ENCODE assay signal across 1 cellular context in the genomic region with DNA sequence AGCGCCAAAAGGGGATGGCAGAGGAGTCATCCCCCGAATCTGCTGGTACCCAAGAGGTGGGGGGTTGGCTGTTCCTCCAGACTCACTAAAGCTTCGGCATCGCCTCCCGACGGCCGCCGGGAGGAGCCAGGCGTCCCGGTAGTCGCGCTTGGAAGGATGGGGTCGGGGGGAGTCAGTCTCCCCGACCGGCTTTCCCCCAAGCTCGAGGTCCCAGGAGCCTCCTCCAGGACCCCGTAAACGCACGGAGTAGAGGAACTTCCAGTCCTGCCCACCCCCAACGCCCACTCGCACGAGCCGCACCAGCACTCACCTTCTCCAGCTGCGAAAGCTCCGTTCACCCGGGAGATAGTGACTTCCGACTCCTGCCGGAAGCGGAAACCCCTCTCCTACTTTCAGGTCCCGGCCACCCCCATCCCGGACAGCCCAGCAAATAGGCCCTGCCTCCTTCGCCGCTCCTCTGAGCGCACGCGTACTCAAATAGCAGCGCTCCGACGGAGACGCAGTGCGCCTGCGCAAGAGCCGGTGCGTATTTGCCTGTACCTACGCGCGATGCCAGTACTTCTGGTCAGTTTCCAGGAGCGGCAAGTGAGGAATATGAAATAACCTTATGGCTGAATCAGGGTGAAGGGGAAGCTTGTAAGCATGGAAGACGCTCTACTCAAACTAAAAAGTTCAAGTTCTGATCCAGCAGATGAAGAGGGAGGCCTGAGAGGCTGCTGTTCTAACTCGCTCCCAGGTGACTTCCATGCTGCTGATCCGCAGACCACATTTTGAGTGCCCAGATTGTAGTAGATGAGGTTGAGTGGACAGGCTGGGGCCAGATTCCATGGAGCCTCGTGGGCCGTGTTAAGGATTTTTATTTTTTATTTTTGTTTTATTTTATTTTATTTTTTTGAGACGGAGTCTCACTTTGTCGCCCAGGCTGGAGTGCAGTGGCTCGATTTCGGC.
TF ChIP-seq lines count a peak whose summit lies in the region.

A gene (minus strand): TSS at position 350 of the 948 bp plus-strand sequence. CDS start 4,883 bp downstream, outside the sequence.

TF ChIP-seq in HEK293, 187 proteins besides CTCF, POLR2A, EP300 and RAD21 (continued from another document and continues in another):
- TF ChIP-seq ZNF341 (tag by site-specific recombination; IDR thresholded peaks at IDR 0.05; ENCODE audit: low read depth) (peak; percentile 98), TRIM28 (IDR thresholded peaks at IDR 0.05; ENCODE audit: borderline replicate concordance, low read length) (no peak), ZNF677 (tag by site-specific recombination; IDR thresholded peaks at IDR 0.05) (no peak), ZNF350 (tag by site-specific recombination; IDR thresholded peaks at IDR 0.05) (no peak), YY2 (tag by site-specific recombination; IDR thresholded peaks at IDR 0.05) (no peak), ZNF214 (tag by site-specific recombination; IDR thresholded peaks at IDR 0.05; ENCODE audit: borderline replicate concordance) (no peak), ZNF510 (tag by site-specific recombination; IDR thresholded peaks at IDR 0.05; ENCODE audit: insufficient replicate concordance) (no peak), RBAK (tag by site-specific recombination; IDR thresholded peaks at IDR 0.05) (no peak), ZSCAN23 (tag by site-specific recombination; IDR thresholded peaks at IDR 0.05) (no peak), ZNF266 (tag by site-specific recombination; IDR thresholded peaks at IDR 0.05; ENCODE audit: low read depth) (no peak), WT1 (tag by site-specific recombination; IDR thresholded peaks at IDR 0.05) (no peak), ZNF140 (tag by site-specific recombination; IDR thresholded peaks at IDR 0.05) (no peak), ZNF112 (tag by site-specific recombination; IDR thresholded peaks at IDR 0.05) (no peak), SCRT1 (tag by site-specific recombination; IDR thresholded peaks at IDR 0.05; ENCODE audit: borderline replicate concordance) (no peak), GLIS1 (tag by site-specific recombination; IDR thresholded peaks at IDR 0.05) (0 out of 2 replicates have a peak, but pooled peaks have one; percentile 7), ZBTB8A (tag by site-specific recombination; IDR thresholded peaks at IDR 0.05) (no peak), ZNF48 (tag by site-specific recombination; IDR thresholded peaks at IDR 0.05) (no peak), MYNN (tag by site-specific recombination; IDR thresholded peaks at IDR 0.05; ENCODE audit: borderline replicate concordance) (no peak), ZNF558 (tag by site-specific recombination; IDR thresholded peaks at IDR 0.05) (no peak), ZBTB17 (tag by site-specific recombination; IDR thresholded peaks at IDR 0.05) (no peak; the same call in 1 of the 2 replicates), ZNF239 (tag by site-specific recombination; IDR thresholded peaks at IDR 0.05) (no peak), KLF7 (tag by site-specific recombination; IDR thresholded peaks at IDR 0.05; ENCODE audit: borderline replicate concordance) (no peak), ZNF701 (tag by site-specific recombination; IDR thresholded peaks at IDR 0.05) (no peak), GFI1B (tag by site-specific recombination; IDR thresholded peaks at IDR 0.05) (no peak), ZNF274 (IDR thresholded peaks at IDR 0.05; ENCODE audit: low read length) (no peak), ZNF274 (tag by site-specific recombination; IDR thresholded peaks at IDR 0.05; ENCODE audit: borderline replicate concordance) (no peak), ZFHX2 (tag by site-specific recombination; conservative IDR thresholded peaks at IDR 0.05) (peak; percentile 91), ZBTB1 (tag by site-specific recombination; IDR thresholded peaks at IDR 0.05) (no peak), ZSCAN30 (tag by site-specific recombination; IDR thresholded peaks at IDR 0.05) (no peak), ZNF501 (tag by site-specific recombination; IDR thresholded peaks at IDR 0.05) (no peak), ZNF549 (tag by site-specific recombination; IDR thresholded peaks at IDR 0.05) (no peak), ZNF302 (tag by site-specific recombination; IDR thresholded peaks at IDR 0.05; ENCODE audit: low read depth) (no peak), REPIN1 (tag by site-specific recombination; IDR thresholded peaks at IDR 0.05; ENCODE audit: low read depth) (no peak)
- TF ChIP-seq, protein P1, sequence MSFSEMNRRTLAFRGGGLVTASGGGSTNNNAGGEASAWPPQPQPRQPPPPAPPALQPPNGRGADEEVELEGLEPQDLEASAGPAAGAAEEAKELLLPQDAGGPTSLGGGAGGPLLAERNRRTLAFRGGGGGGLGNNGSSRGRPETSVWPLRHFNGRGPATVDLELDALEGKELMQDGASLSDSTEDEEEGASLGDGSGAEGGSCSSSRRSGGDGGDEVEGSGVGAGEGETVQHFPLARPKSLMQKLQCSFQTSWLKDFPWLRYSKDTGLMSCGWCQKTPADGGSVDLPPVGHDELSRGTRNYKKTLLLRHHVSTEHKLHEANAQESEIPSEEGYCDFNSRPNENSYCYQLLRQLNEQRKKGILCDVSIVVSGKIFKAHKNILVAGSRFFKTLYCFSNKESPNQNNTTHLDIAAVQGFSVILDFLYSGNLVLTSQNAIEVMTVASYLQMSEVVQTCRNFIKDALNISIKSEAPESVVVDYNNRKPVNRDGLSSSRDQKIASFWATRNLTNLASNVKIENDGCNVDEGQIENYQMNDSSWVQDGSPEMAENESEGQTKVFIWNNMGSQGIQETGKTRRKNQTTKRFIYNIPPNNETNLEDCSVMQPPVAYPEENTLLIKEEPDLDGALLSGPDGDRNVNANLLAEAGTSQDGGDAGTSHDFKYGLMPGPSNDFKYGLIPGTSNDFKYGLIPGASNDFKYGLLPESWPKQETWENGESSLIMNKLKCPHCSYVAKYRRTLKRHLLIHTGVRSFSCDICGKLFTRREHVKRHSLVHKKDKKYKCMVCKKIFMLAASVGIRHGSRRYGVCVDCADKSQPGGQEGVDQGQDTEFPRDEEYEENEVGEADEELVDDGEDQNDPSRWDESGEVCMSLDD (tag by site-specific recombination; IDR thresholded peaks at IDR 0.05): no peak
- TF ChIP-seq, protein P2, sequence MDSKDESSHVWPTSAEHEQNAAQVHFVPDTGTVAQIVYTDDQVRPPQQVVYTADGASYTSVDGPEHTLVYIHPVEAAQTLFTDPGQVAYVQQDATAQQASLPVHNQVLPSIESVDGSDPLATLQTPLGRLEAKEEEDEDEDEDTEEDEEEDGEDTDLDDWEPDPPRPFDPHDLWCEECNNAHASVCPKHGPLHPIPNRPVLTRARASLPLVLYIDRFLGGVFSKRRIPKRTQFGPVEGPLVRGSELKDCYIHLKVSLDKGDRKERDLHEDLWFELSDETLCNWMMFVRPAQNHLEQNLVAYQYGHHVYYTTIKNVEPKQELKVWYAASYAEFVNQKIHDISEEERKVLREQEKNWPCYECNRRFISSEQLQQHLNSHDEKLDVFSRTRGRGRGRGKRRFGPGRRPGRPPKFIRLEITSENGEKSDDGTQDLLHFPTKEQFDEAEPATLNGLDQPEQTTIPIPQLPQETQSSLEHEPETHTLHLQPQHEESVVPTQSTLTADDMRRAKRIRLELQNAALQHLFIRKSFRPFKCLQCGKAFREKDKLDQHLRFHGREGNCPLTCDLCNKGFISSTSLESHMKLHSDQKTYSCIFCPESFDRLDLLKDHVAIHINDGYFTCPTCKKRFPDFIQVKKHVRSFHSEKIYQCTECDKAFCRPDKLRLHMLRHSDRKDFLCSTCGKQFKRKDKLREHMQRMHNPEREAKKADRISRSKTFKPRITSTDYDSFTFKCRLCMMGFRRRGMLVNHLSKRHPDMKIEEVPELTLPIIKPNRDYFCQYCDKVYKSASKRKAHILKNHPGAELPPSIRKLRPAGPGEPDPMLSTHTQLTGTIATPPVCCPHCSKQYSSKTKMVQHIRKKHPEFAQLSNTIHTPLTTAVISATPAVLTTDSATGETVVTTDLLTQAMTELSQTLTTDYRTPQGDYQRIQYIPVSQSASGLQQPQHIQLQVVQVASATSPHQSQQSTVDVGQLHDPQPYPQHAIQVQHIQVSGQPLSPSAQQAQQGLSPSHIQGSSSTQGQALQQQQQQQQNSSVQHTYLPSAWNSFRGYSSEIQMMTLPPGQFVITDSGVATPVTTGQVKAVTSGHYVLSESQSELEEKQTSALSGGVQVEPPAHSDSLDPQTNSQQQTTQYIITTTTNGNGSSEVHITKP (tag by site-specific recombination; IDR thresholded peaks at IDR 0.05): peak; percentile 79
- TF ChIP-seq, protein P3, sequence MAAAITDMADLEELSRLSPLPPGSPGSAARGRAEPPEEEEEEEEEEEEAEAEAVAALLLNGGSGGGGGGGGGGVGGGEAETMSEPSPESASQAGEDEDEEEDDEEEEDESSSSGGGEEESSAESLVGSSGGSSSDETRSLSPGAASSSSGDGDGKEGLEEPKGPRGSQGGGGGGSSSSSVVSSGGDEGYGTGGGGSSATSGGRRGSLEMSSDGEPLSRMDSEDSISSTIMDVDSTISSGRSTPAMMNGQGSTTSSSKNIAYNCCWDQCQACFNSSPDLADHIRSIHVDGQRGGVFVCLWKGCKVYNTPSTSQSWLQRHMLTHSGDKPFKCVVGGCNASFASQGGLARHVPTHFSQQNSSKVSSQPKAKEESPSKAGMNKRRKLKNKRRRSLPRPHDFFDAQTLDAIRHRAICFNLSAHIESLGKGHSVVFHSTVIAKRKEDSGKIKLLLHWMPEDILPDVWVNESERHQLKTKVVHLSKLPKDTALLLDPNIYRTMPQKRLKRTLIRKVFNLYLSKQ (tag by site-specific recombination; IDR thresholded peaks at IDR 0.05; ENCODE audit: borderline replicate concordance): no peak
- TF ChIP-seq, protein P4, sequence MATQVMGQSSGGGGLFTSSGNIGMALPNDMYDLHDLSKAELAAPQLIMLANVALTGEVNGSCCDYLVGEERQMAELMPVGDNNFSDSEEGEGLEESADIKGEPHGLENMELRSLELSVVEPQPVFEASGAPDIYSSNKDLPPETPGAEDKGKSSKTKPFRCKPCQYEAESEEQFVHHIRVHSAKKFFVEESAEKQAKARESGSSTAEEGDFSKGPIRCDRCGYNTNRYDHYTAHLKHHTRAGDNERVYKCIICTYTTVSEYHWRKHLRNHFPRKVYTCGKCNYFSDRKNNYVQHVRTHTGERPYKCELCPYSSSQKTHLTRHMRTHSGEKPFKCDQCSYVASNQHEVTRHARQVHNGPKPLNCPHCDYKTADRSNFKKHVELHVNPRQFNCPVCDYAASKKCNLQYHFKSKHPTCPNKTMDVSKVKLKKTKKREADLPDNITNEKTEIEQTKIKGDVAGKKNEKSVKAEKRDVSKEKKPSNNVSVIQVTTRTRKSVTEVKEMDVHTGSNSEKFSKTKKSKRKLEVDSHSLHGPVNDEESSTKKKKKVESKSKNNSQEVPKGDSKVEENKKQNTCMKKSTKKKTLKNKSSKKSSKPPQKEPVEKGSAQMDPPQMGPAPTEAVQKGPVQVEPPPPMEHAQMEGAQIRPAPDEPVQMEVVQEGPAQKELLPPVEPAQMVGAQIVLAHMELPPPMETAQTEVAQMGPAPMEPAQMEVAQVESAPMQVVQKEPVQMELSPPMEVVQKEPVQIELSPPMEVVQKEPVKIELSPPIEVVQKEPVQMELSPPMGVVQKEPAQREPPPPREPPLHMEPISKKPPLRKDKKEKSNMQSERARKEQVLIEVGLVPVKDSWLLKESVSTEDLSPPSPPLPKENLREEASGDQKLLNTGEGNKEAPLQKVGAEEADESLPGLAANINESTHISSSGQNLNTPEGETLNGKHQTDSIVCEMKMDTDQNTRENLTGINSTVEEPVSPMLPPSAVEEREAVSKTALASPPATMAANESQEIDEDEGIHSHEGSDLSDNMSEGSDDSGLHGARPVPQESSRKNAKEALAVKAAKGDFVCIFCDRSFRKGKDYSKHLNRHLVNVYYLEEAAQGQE (tag by site-specific recombination; IDR thresholded peaks at IDR 0.05): peak; percentile 27; the same call in 1 of the 2 replicates
- TF ChIP-seq, protein P5, sequence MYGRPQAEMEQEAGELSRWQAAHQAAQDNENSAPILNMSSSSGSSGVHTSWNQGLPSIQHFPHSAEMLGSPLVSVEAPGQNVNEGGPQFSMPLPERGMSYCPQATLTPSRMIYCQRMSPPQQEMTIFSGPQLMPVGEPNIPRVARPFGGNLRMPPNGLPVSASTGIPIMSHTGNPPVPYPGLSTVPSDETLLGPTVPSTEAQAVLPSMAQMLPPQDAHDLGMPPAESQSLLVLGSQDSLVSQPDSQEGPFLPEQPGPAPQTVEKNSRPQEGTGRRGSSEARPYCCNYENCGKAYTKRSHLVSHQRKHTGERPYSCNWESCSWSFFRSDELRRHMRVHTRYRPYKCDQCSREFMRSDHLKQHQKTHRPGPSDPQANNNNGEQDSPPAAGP (tag by site-specific recombination; IDR thresholded peaks at IDR 0.05): no peak; the same call in 1 of the 2 replicates
- TF ChIP-seq, protein P6, sequence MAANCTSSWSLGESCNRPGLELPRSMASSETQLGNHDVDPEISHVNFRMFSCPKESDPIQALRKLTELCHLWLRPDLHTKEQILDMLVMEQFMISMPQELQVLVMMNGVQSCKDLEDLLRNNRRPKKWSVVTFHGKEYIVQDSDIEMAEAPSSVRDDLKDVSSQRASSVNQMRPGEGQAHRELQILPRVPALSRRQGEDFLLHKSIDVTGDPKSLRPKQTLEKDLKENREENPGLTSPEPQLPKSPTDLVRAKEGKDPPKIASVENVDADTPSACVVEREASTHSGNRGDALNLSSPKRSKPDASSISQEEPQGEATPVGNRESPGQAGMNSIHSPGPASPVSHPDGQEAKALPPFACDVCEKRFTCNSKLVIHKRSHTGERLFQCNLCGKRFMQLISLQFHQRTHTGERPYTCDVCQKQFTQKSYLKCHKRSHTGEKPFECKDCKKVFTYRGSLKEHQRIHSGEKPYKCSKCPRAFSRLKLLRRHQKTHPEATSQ (tag by site-specific recombination; IDR thresholded peaks at IDR 0.05): no peak
- TF ChIP-seq, protein P7, sequence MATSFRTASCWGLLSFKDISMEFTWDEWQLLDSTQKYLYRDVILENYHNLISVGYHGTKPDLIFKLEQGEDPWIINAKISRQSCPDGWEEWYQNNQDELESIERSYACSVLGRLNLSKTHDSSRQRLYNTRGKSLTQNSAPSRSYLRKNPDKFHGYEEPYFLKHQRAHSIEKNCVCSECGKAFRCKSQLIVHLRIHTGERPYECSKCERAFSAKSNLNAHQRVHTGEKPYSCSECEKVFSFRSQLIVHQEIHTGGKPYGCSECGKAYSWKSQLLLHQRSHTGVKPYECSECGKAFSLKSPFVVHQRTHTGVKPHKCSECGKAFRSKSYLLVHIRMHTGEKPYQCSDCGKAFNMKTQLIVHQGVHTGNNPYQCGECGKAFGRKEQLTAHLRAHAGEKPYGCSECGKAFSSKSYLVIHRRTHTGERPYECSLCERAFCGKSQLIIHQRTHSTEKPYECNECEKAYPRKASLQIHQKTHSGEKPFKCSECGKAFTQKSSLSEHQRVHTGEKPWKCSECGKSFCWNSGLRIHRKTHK (tag by site-specific recombination; IDR thresholded peaks at IDR 0.05): no peak
- TF ChIP-seq, protein P8, sequence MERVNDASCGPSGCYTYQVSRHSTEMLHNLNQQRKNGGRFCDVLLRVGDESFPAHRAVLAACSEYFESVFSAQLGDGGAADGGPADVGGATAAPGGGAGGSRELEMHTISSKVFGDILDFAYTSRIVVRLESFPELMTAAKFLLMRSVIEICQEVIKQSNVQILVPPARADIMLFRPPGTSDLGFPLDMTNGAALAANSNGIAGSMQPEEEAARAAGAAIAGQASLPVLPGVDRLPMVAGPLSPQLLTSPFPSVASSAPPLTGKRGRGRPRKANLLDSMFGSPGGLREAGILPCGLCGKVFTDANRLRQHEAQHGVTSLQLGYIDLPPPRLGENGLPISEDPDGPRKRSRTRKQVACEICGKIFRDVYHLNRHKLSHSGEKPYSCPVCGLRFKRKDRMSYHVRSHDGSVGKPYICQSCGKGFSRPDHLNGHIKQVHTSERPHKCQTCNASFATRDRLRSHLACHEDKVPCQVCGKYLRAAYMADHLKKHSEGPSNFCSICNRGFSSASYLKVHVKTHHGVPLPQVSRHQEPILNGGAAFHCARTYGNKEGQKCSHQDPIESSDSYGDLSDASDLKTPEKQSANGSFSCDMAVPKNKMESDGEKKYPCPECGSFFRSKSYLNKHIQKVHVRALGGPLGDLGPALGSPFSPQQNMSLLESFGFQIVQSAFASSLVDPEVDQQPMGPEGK (tag by site-specific recombination; IDR thresholded peaks at IDR 0.05): peak; percentile 73
